Comparison of ENCODE assay signal across 38 cellular contexts in genomic region chrX:105209406-105209805, GRCh38. TPM values are rescaled to one million over a fixed set of nuclear protein-coding genes. Genes with fewer than 3 reads are reported as not detected.
"Had no signal": no experiment of that assay in that cellular context is flagged by ENCODE, and none has a peak within 500 bp of the region (broad histone marks: within the 10 kb centered on the region; RNA-seq: fewer than 3 reads in every experiment).

No MANE protein-coding gene starts in this region.

- H3K4me3 ChIP-seq: MG63 had no signal

- H3K36me3 ChIP-seq: MG63 had no signal

- H3K9me3 ChIP-seq: MG63 had no signal

- DNase-seq: Karpas-422, Kasumi-1, MG63, MM.1S, MV-4-11, NCI-H1048, NCI-H1092, NCI-H1092 treated with DMSO at 0.1 percent for 48 hours, NCI-H1105, NCI-H1105 treated with DMSO at 0.1 percent for 48 hours, NCI-H1417, NCI-H1417 treated with DMSO at 0.1 percent for 48 hours, NCI-H1436, NCI-H1436 treated with DMSO at 0.1 percent for 48 hours, NCI-H146, NCI-H1694, NCI-H1694 treated with DMSO at 0.1 percent for 48 hours, NCI-H187, NCI-H187 treated with DMSO at 0.1 percent for 48 hours, NCI-H1930, NCI-H2029, NCI-H2029 treated with DMSO at 0.1 percent for 48 hours, NCI-H2081, NCI-H2081 treated with DMSO at 0.1 percent for 48 hours, NCI-H2107, NCI-H2171, NCI-H2171 treated with DMSO at 0.1 percent for 48 hours, NCI-H2227 treated with DMSO at 0.1 percent for 48 hours, NCI-H226, NCI-H345, NCI-H446, NCI-H446 treated with DMSO at 0.1 percent for 48 hours, NCI-H510A, NCI-H510A treated with DMSO at 0.1 percent for 48 hours, NCI-H524 had no signal

- H3K27me3 ChIP-seq: MG63 had no signal

RNA-seq across cellular contexts. Expression of gene TEX13A, which starts 11.1 kb away (rescaled TPM):
- total RNA-seq: LHCN-M2, M059J, NCI-H460 had no signal
